In the genomic region with DNA sequence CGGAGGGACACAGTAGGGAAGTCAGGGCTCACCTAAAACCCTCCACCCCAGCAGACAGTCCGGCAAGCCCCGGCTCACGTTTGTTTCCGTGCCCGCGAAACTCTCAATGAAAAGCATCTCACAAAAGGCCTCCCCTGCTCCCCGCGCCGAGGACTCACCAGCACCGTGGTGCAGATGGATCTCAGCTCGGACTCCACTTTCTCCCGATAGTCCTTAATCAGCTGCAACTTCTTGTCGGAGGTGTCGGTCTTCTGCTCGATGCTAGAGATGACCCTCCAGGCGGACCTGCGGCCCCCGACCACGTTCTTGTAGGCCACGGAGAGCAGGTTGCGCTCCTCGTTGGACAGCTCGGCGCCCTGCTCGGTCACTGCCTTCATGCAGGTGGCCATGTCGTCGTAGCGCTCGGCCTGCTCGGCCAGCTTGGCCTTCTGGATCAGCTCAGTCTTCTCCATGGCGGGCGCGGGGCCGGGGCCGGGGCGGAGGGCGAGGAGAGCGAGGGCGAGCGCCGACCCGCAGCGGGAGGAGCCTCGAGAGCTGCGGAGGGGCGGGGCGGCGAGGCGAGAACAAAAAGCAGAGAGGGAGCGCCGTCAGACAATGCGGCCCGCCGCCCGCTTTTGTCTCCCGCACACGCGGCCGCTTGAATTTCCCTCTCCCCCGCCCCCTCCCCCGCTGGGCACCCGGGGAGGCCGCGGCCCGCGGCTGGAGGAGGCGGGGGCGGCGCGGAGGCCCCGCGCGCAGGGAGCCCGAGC, we compare ENCODE assay signal across 8 cellular contexts. TPM values are rescaled to one million over a fixed set of nuclear protein-coding genes. Genes with fewer than 3 reads are reported as not detected.
DNase-seq lines count a peak whose midpoint lies in the region; ATAC-seq and TF ChIP-seq lines count a peak whose summit lies in the region.

No MANE protein-coding gene starts in this region.

- H3K4me1 ChIP-seq in stomach, result peaks cover 21 to 56% (median 45%) of the 10 kb centered on the region in 4 donors

- H3K36me3 Mint-ChIP-seq in neural crest cell (ENCODE audit: low read depth), result peaks cover 23% of the 10 kb centered on the region

- H3K9me3 ChIP-seq in stomach, result no peaks in the 10 kb centered on the region

- ATAC-seq in GM21619 (IDR thresholded peaks at IDR 0.05; ENCODE audit: unreplicated experiment), result peak; percentile 44

- H3K27me3 ChIP-seq in stomach, result no peaks in the 10 kb centered on the region

- no peak for TF ChIP-seq EP300 in stomach (IDR thresholded peaks at IDR 0.05)

- intact Hi-C loops in stomach (cut with DNase I; ENCODE audit: low total_unique reads), result no loop called here

- H3K36me3 ChIP-seq in stomach, result peaks cover 2 to 21% (median 12%) of the 10 kb centered on the region in 4 donors

- peak; percentile 34 for DNase-seq in DMS153 treated with DMSO at 0.1 percent for 48 hours (lab: John Stamatoyannopoulos, UW; ENCODE audit: unreplicated experiment)
- DNase-seq in KBM-7, result peak; percentile 70
- DNase-seq in RPMI7951 (ENCODE audit: low read depth), result peak; percentile 83
- DNase-seq in activated T-helper 9 cell treated with anti-CD3 and anti-CD28 coated beads, Interleukin-2, amount 50 U/mL, for 16 hours (ENCODE audit: low read depth), result peak; percentile 73
- DNase-seq in fibroblast of pulmonary artery (ENCODE audit: low read depth), result peak; percentile 65
- peak; percentile 75 for DNase-seq in neural crest cell (ENCODE audit: low read depth, low spot score)
- peak; percentile 76 for DNase-seq in stomach

- H3K27me3 Mint-ChIP-seq in neural crest cell (ENCODE audit: low read depth), result no peaks in the 10 kb centered on the region

- TF ChIP-seq POLR2A in stomach (IDR thresholded peaks at IDR 0.05), result no peak

- H3K4me3 ChIP-seq in fibroblast of pulmonary artery (replicated peaks; ENCODE audit: low read depth, low read length) (peak overlapping the region; percentile 91), stomach (peak overlapping the region; percentile 62 to 91 (median 74))

- in situ Hi-C loops in KBM-7 (cut with MboI; ENCODE audit: low pct_unique_long_range_greater_than_20kb, low sequenced_read_pairs), result no loop called here

- H3K4me3 Mint-ChIP-seq in neural crest cell, result peak overlapping the region; percentile 99

- WGBS in stomach, 5 donors, result 0 to 1% (median 1%) methylated on average over 13 to 75 of the region's 75 CpGs

- no peaks in the 10 kb centered on the region for H3K9me3 Mint-ChIP-seq in neural crest cell

- peak overlapping the region; percentile 94 to 99 (median 98) for H3K27ac ChIP-seq in stomach

- H3K4me1 Mint-ChIP-seq in neural crest cell, result peaks cover 62% of the 10 kb centered on the region

- no peak for TF ChIP-seq CTCF in fibroblast of pulmonary artery (IDR thresholded peaks at IDR 0.05; ENCODE audit: low read length, missing control alignments)
- TF ChIP-seq CTCF in neural crest cell (conservative IDR thresholded peaks at IDR 0.05), result no peak
- TF ChIP-seq CTCF in stomach (IDR thresholded peaks at IDR 0.05), result no peak

- peak overlapping the region; percentile 98 for H3K27ac Mint-ChIP-seq in neural crest cell (ENCODE audit: unreplicated experiment)

RNA-seq across cellular contexts. Expression of a gene that starts 0.6 kb away (rescaled TPM):
- total RNA-seq in RPMI7951 (2014; rRNA removed; shearing (Covaris generic)), result 1,114 and 1,267 TPM in 2 replicates
- 503 and 518 TPM in 2 replicates for total RNA-seq in neural crest cell
- total RNA-seq in stomach, result 100 to 1,000 TPM; 104 to 226 (median 147) TPM
- polyA plus RNA-seq in stomach, result 100 to 1,000 TPM; 123 to 213 (median 209) TPM

Comparison
In these comparisons a context has a peak if more than half of its experiments do, and no peak if none do; other contexts are left out.
1. Peak in every context shown above with its lines: DNase-seq, ATAC-seq, H3K4me3 ChIP-seq and H3K27ac ChIP-seq.